Comparison of ENCODE assay signal across 13 cellular contexts in genomic region chr7:111803015-111803758, GRCh38.
DNase-seq lines count a peak whose midpoint lies in the region; ATAC-seq and TF ChIP-seq lines count a peak whose summit lies in the region.
"Had no signal": no experiment of that assay in that cellular context is flagged by ENCODE, and none has a peak within 500 bp of the region (broad histone marks: within the 10 kb centered on the region; RNA-seq: fewer than 3 reads in every experiment).

No MANE protein-coding gene starts in this region.

- intact Hi-C loops in right lobe of liver (cut with DNase I): no loop called here

- H3K9me3 ChIP-seq in right lobe of liver: peaks cover 0 to 8% (median 0%) of the 10 kb centered on the region in 4 donors

- H3K4me1 ChIP-seq in right lobe of liver: peaks cover 0 to 10% (median 0%) of the 10 kb centered on the region in 4 donors

- 38% methylated on average over 3 of the region's 3 CpGs for WGBS in right lobe of liver (ENCODE audit: insufficient coverage, low coverage, low lambda C conversion rate, missing lambda C conversion rate)

- H3K27me3 ChIP-seq in right lobe of liver: no peaks in the 10 kb centered on the region

- H3K4me3 ChIP-seq in right lobe of liver: no peak overlapping the region
- H3K4me3 ChIP-seq: K562 had no signal

- TF ChIP-seq POLR2A in right lobe of liver (IDR thresholded peaks at IDR 0.05): no peak

- H3K36me3 ChIP-seq in right lobe of liver: peaks cover 0 to 3% (median 0%) of the 10 kb centered on the region in 4 donors

- H3K27ac ChIP-seq in caudate nucleus (ENCODE audit: low read depth, low read length): peak overlapping the region; percentile 67
- peak overlapping the region in 2 of 3 donors; percentile 37 to 38 for H3K27ac ChIP-seq in right lobe of liver

- TF ChIP-seq CTCF in right lobe of liver (IDR thresholded peaks at IDR 0.05) (no peak), omental fat pad (IDR thresholded peaks at IDR 0.05) (no peak)

- DNase-seq in AG08395 (ENCODE audit: low spot score) (peak; percentile 13), LHCN-M2 (ENCODE audit: low read depth) (peak; percentile 40), caudate nucleus (lab: John Stamatoyannopoulos, UW) (no peak), right lobe of liver (no peak), omental fat pad (ENCODE audit: low spot score) (no peak)
- DNase-seq: activated CD4-positive, alpha-beta T cell treated with anti-CD3 and anti-CD28 coated beads, Interleukin-2, amount 50 U/mL, for 48 hours; DMS53; NCI-H774 had no signal

- ATAC-seq in right lobe of liver (peak; percentile 66 to 89 (median 84)), HG02870 (IDR thresholded peaks at IDR 0.05; ENCODE audit: unreplicated experiment) (no peak), HG03354 (IDR thresholded peaks at IDR 0.05; ENCODE audit: poor library complexity, severe bottlenecking, unreplicated experiment) (no peak), HG03432 (IDR thresholded peaks at IDR 0.05; ENCODE audit: unreplicated experiment) (no peak), omental fat pad (ENCODE audit: low FRiP score) (no peak)
- ATAC-seq: esophagus mucosa, K562 had no signal

Comparison
In these comparisons a context has a peak if more than half of its experiments do, and no peak if none do; other contexts are left out.
1. DNase-seq: peak in AG08395 (single experiment) and LHCN-M2 (single experiment); none in caudate nucleus (0 of 61), right lobe of liver (0 of 3) and omental fat pad (single experiment).
2. ATAC-seq: peak in right lobe of liver (4 of 4); none in HG02870 (single experiment), HG03354 (single experiment), HG03432 (single experiment) and omental fat pad (single experiment).